ENCODE assay signal across 1 cellular context in the genomic region with DNA sequence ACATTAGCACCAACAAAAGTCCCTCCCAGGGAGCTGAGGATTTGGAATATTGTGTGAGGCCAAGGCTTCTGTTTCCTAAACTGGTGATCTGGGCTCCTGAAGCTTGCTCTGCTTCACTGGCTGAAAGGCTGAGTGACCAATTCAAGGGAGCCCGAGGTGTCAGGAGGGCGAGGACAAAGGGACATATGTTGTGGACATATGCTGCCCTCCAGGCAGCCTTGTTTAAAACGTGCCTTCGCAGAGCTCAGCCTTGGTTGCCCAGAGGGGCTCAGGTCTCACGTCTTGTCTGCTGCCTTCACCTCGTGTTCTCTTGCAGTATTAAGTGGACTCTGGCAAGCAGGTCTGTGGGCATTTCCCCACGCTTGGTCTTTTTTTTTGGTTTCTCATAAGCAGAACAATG.
TF ChIP-seq lines count a peak whose summit lies in the region.

No MANE protein-coding gene starts in this region.

TF ChIP-seq in H1, 55 proteins besides CTCF, POLR2A, EP300 and RAD21 (continued from another document):
- TF ChIP-seq RBBP5 (IDR thresholded peaks at IDR 0.05; ENCODE audit: borderline replicate concordance, low read depth, low read length) (no peak), NANOG (IDR thresholded peaks at IDR 0.05; ENCODE audit: insufficient read depth, low read depth, low read length, poor library complexity, severe bottlenecking) (no peak), ASH2L (IDR thresholded peaks at IDR 0.05; ENCODE audit: low read length) (no peak), SAP30 (IDR thresholded peaks at IDR 0.05; ENCODE audit: insufficient read depth, insufficient replicate concordance, low read length) (no peak), KDM5A (IDR thresholded peaks at IDR 0.05; ENCODE audit: low read length) (no peak), BRCA1 (IDR thresholded peaks at IDR 0.05; ENCODE audit: low read depth, low read length) (no peak), CHD1 (IDR thresholded peaks at IDR 0.05; ENCODE audit: low read depth, low read length) (no peak), FOSL1 (IDR thresholded peaks at IDR 0.05; ENCODE audit: insufficient read depth, low read depth, low read length) (no peak)
TF ChIP-seq in H1: peak in this region for 0.
